ENCODE assay signal across 8 cellular contexts in genomic region chr18:839224-840079, GRCh38. TPM values are rescaled to one million over a fixed set of nuclear protein-coding genes. Genes with fewer than 3 reads are reported as not detected.
DNase-seq lines count a peak whose midpoint lies in the region; ATAC-seq and TF ChIP-seq lines count a peak whose summit lies in the region.

No MANE protein-coding gene starts in this region.

- no peaks in the 10 kb centered on the region for H3K79me1 ChIP-seq in mesenchymal stem cell (replicated peaks; ENCODE audit: low read length, poor library complexity, severe bottlenecking)

- H3K18ac ChIP-seq in mesenchymal stem cell (ENCODE audit: low read depth in 1 of 2, low read length in 2 of 2) = no peak overlapping the region

- peak; percentile 59 for DNase-seq in COLO829 (ENCODE audit: low spot score)
- DNase-seq in NCI-H69 (lab: John Stamatoyannopoulos, UW) = peak; percentile 89
- DNase-seq in activated CD4-positive, alpha-beta T cell treated with anti-CD3 and anti-CD28 coated beads, Interleukin-2, amount 50 U/mL, for 4 hours = peak; percentile 86 to 92
- DNase-seq in dorsolateral prefrontal cortex = peak; percentile 49 to 92 (median 84)
- peak; percentile 81 for DNase-seq in mesenchymal stem cell
- DNase-seq in stimulated activated CD8-positive, alpha-beta memory T cell treated with anti-CD3 and anti-CD28 coated beads, Interleukin-15, amount 100 ng/mL, for 4 hours (ENCODE audit: low read depth in 2 of 2) = peak; percentile 64 to 66

- no peak overlapping the region for H2AK5ac ChIP-seq in mesenchymal stem cell (ENCODE audit: low read length, severe bottlenecking)

- no peak overlapping the region for H2BK5ac ChIP-seq in mesenchymal stem cell (ENCODE audit: low read depth, low read length, poor library complexity, severe bottlenecking)

- peak overlapping the region in 1 of 2 experiments; percentile 77 for H2BK12ac ChIP-seq in mesenchymal stem cell (ENCODE audit: low read length in 2 of 2)

- H3K27me3 ChIP-seq in dorsolateral prefrontal cortex = no peaks in the 10 kb centered on the region
- no peaks in the 10 kb centered on the region for H3K27me3 ChIP-seq in mesenchymal stem cell (ENCODE audit: control insufficient read depth in 1 of 2, insufficient read depth in 1 of 2, low read length in 2 of 2)

- peaks cover 4% of the 10 kb centered on the region for H3K4me1 ChIP-seq in mesenchymal stem cell (ENCODE audit: control insufficient read depth, insufficient read depth, low read depth, low read length)

- no peak overlapping the region for H4K91ac ChIP-seq in mesenchymal stem cell (ENCODE audit: low read length)

- H3K9me3 ChIP-seq in mesenchymal stem cell (ENCODE audit: control insufficient read depth, low read length) = no peaks in the 10 kb centered on the region

- ATAC-seq in GM19455 (IDR thresholded peaks at IDR 0.05; ENCODE audit: unreplicated experiment) (peak; percentile 98), HG03520 (IDR thresholded peaks at IDR 0.05; ENCODE audit: unreplicated experiment) (peak; percentile 90)

- peak overlapping the region; percentile 49 for H3K4me2 ChIP-seq in mesenchymal stem cell (ENCODE audit: low read length, poor library complexity, severe bottlenecking)

- H3K27ac ChIP-seq in dorsolateral prefrontal cortex (no peak overlapping the region), mesenchymal stem cell (ENCODE audit: low read length, poor library complexity, severe bottlenecking) (no peak overlapping the region)

- H3K4me3 ChIP-seq in dorsolateral prefrontal cortex (peak overlapping the region in 2 of 59 donors; percentile 6 to 21), mesenchymal stem cell (ENCODE audit: insufficient read depth in 1 of 2, low read depth in 1 of 2, low read length in 2 of 2) (peak overlapping the region in 1 of 2 experiments; percentile 25)

- no peak overlapping the region for H2BK120ac ChIP-seq in mesenchymal stem cell (ENCODE audit: low read depth, low read length)

- no peak overlapping the region for H3K4ac ChIP-seq in mesenchymal stem cell (ENCODE audit: low read depth in 1 of 2, low read length in 2 of 2)

- no peak overlapping the region for H2BK15ac ChIP-seq in mesenchymal stem cell (ENCODE audit: low read depth, poor library complexity, severe bottlenecking)

- H2AFZ ChIP-seq in mesenchymal stem cell (ENCODE audit: low read depth, low read length) = peak overlapping the region; percentile 85

- no peak overlapping the region for H3K23ac ChIP-seq in mesenchymal stem cell (ENCODE audit: low read length in 2 of 2)

- H3K9ac ChIP-seq in mesenchymal stem cell (ENCODE audit: low read length) = peak overlapping the region; percentile 48

- no peak overlapping the region for H3K14ac ChIP-seq in mesenchymal stem cell (ENCODE audit: low read length in 2 of 2)

- WGBS in mesenchymal stem cell = 23% methylated on average over 14 of the region's 14 CpGs

- peak; percentile 80 to 99 (median 95) for TF ChIP-seq CTCF in dorsolateral prefrontal cortex (IDR thresholded peaks at IDR 0.05 in 54 of 56, conservative IDR thresholded peaks at IDR 0.05 in 2 of 56; ENCODE audit: low read depth in 1 of 56, partially characterized antibody in 56 of 56)

- no peaks in the 10 kb centered on the region for H3K36me3 ChIP-seq in mesenchymal stem cell (ENCODE audit: control insufficient read depth in 1 of 2, insufficient read depth in 2 of 2, low read depth in 1 of 2, low read length in 2 of 2)

- H4K8ac ChIP-seq in mesenchymal stem cell (ENCODE audit: low read length) = no peak overlapping the region

- intact Hi-C loops in dorsolateral prefrontal cortex (cut with DNase I) = loop anchor here (2.0 to 10.0 kb wide), 3 partner anchors 99 to 555 kb away; no protein-coding TSS in a partner anchor

RNA-seq across cellular contexts. Expression of gene YES1, which starts 27.4 kb away (rescaled TPM):
- total RNA-seq in dorsolateral prefrontal cortex = 10 to 100 TPM in 117 of 120 experiments, 1 to 10 TPM in 3; 8.8 to 48.7 (median 16.2) TPM
- 30.0 TPM for polyA plus RNA-seq in mesenchymal stem cell (2013, experiment 1 of 2)
- 30.7 TPM for polyA plus RNA-seq in mesenchymal stem cell (2013, experiment 2 of 2)
